22 cellular contexts compared by ENCODE assay signal in genomic region chr9:69357854-69358220, GRCh38. TPM values are rescaled to one million over a fixed set of nuclear protein-coding genes. Genes with fewer than 3 reads are reported as not detected.
DNase-seq lines count a peak whose midpoint lies in the region; ATAC-seq and TF ChIP-seq lines count a peak whose summit lies in the region.
"Had no signal": no experiment of that assay in that cellular context is flagged by ENCODE, and none has a peak within 500 bp of the region (broad histone marks: within the 10 kb centered on the region; RNA-seq: fewer than 3 reads in every experiment).

No MANE protein-coding gene starts in this region.

- no peaks in the 10 kb centered on the region for H3K27me3 ChIP-seq in heart right ventricle
- no peaks in the 10 kb centered on the region for H3K27me3 ChIP-seq in gastroesophageal sphincter
- H3K27me3 ChIP-seq in rectal smooth muscle tissue (ENCODE audit: control insufficient read depth, insufficient read depth, low read length): no peaks in the 10 kb centered on the region
- H3K27me3 ChIP-seq in tibial artery: no peaks in the 10 kb centered on the region
- H3K27me3 ChIP-seq in uterus: no peaks in the 10 kb centered on the region
- H3K27me3 ChIP-seq in HAP-1 (ENCODE audit: low read depth): peaks cover 15% of the 10 kb centered on the region; the same call in 1 of the 2 replicates
- H3K27me3 ChIP-seq: BLaER1 had no signal

- TF ChIP-seq CTCF in heart right ventricle (IDR thresholded peaks at IDR 0.05) (no peak), gastroesophageal sphincter (IDR thresholded peaks at IDR 0.05) (no peak), tibial artery (IDR thresholded peaks at IDR 0.05) (no peak), uterus (IDR thresholded peaks at IDR 0.05) (no peak)

- intact Hi-C loops in heart right ventricle (cut with DNase I): no loop called here
- intact Hi-C loops in Right ventricle myocardium superior (cut with DNase I): no loop called here
- intact Hi-C loops in tibial artery (cut with DNase I; ENCODE audit: low total_unique reads): no loop called here
- intact Hi-C loops in uterus (cut with DNase I; ENCODE audit: low total_unique reads): no loop called here

- no peak overlapping the region for H3K9ac ChIP-seq in rectal smooth muscle tissue (ENCODE audit: low read length)
- H3K9ac ChIP-seq: BLaER1, KMS-11 had no signal

- H3K36me3 ChIP-seq in heart right ventricle (no peaks in the 10 kb centered on the region), gastroesophageal sphincter (no peaks in the 10 kb centered on the region), rectal smooth muscle tissue (ENCODE audit: control insufficient read depth, insufficient read depth, low read length) (no peaks in the 10 kb centered on the region), tibial artery (no peaks in the 10 kb centered on the region), uterus (no peaks in the 10 kb centered on the region), HAP-1 (replicated peaks) (no peaks in the 10 kb centered on the region)
- H3K36me3 ChIP-seq: BLaER1 had no signal

- no peaks in the 10 kb centered on the region for H3K9me3 ChIP-seq in heart right ventricle
- H3K9me3 ChIP-seq in gastroesophageal sphincter: no peaks in the 10 kb centered on the region
- H3K9me3 ChIP-seq in tibial artery: no peaks in the 10 kb centered on the region
- no peaks in the 10 kb centered on the region for H3K9me3 ChIP-seq in uterus
- H3K9me3 ChIP-seq in HAP-1: no peaks in the 10 kb centered on the region
- H3K9me3 ChIP-seq: BLaER1 had no signal

- no peak for TF ChIP-seq EP300 in gastroesophageal sphincter (IDR thresholded peaks at IDR 0.05)

- H3K27ac ChIP-seq in heart right ventricle (peak overlapping the region in 9 of 10 donors; percentile 27 to 75 (median 59)), gastroesophageal sphincter (peak overlapping the region; percentile 40 to 74 (median 54)), rectal smooth muscle tissue (ENCODE audit: low read depth, low read length) (peak overlapping the region; percentile 53), tibial artery (peak overlapping the region; percentile 42 to 52), uterus (no peak overlapping the region)
- H3K27ac ChIP-seq: BLaER1, HL-60, KMS-11 had no signal

- in situ Hi-C loops in HAP-1 (cut with MboI; ENCODE audit: low sequenced_read_pairs): no loop called here

- H3K4me3 ChIP-seq in heart right ventricle (no peak overlapping the region), gastroesophageal sphincter (no peak overlapping the region), rectal smooth muscle tissue (ENCODE audit: low read length) (no peak overlapping the region), tibial artery (no peak overlapping the region), uterus (no peak overlapping the region), HAP-1 (no peak overlapping the region)
- H3K4me3 ChIP-seq: BLaER1 had no signal

- peak in 1 of 8 donors; percentile 23 for ATAC-seq in heart right ventricle
- ATAC-seq in Right ventricle myocardium superior (ENCODE audit: poor library complexity): no peak
- ATAC-seq in gastroesophageal sphincter: no peak
- ATAC-seq: Panc1 had no signal

- 63 to 68% methylated on average over 4 of the region's 4 CpGs for WGBS in heart right ventricle, 2 donors
- 42 to 51% methylated on average over 4 of the region's 4 CpGs for WGBS in gastroesophageal sphincter (ENCODE audit: low coverage in 1 of 2), 2 donors

- no peak for DNase-seq in heart right ventricle
- no peak for DNase-seq in Right ventricle myocardium superior
- DNase-seq in tibial artery: no peak
- no peak for DNase-seq in uterus
- no peak for DNase-seq in stimulated activated naive CD4-positive, alpha-beta T cell treated with Interleukin-2 at 50 U/mL for 16 hours (lab: John Stamatoyannopoulos, UW)
- no peak for DNase-seq in HAP-1 (ENCODE audit: low spot score in 2 of 2)
- DNase-seq: CD4-positive, alpha-beta T cell; NCI-H1048; NCI-H1694; NCI-H2081 treated with DMSO at 0.1 percent for 48 hours; NCI-H2171; NCI-H226; NCI-H510A; NCI-H69 had no signal

- peaks cover 0 to 37% (median 14%) of the 10 kb centered on the region in 9 donors for H3K4me1 ChIP-seq in heart right ventricle
- peaks cover 0 to 48% (median 0%) of the 10 kb centered on the region in 3 donors for H3K4me1 ChIP-seq in gastroesophageal sphincter
- peaks cover 9% of the 10 kb centered on the region for H3K4me1 ChIP-seq in rectal smooth muscle tissue (ENCODE audit: control insufficient read depth, insufficient read depth, low read length)
- peaks cover 0 to 23% (median 14%) of the 10 kb centered on the region in 4 donors for H3K4me1 ChIP-seq in tibial artery
- no peaks in the 10 kb centered on the region for H3K4me1 ChIP-seq in uterus
- no peaks in the 10 kb centered on the region for H3K4me1 ChIP-seq in HAP-1
- H3K4me1 ChIP-seq: BLaER1 had no signal

- TF ChIP-seq POLR2A in gastroesophageal sphincter (IDR thresholded peaks at IDR 0.05) (no peak), uterus (IDR thresholded peaks at IDR 0.05) (no peak)

RNA-seq across cellular contexts. Expression of gene ENTREP1, which starts 32.8 kb away (rescaled TPM):
- total RNA-seq in heart right ventricle (10 to 100 TPM; 23.4 to 40.5 (median 26.6) TPM), Right ventricle myocardium superior (18.7 TPM), gastroesophageal sphincter (10 to 100 TPM; 11.3 to 29.3 (median 21.3) TPM), uterus (10 to 100 TPM in 2 of 4 donors, 1 to 10 TPM in 1, under 1 TPM in 1; 0.59 to 12.6 (median 6.9) TPM)
- 10 to 100 TPM; 12.3 to 28.1 TPM for polyA plus RNA-seq in heart right ventricle
- total RNA-seq: OCI-LY7 had no signal
- polyA plus RNA-seq: IgD-negative memory B cell had no signal

Comparison
In these comparisons a context has a peak if more than half of its experiments do, and no peak if none do; other contexts are left out.
1. H3K27ac ChIP-seq: peak in heart right ventricle (9 of 10), gastroesophageal sphincter (4 of 4), rectal smooth muscle tissue (single experiment) and tibial artery (2 of 2); none in uterus (0 of 2).